10 cellular contexts compared by ENCODE assay signal in the genomic region with DNA sequence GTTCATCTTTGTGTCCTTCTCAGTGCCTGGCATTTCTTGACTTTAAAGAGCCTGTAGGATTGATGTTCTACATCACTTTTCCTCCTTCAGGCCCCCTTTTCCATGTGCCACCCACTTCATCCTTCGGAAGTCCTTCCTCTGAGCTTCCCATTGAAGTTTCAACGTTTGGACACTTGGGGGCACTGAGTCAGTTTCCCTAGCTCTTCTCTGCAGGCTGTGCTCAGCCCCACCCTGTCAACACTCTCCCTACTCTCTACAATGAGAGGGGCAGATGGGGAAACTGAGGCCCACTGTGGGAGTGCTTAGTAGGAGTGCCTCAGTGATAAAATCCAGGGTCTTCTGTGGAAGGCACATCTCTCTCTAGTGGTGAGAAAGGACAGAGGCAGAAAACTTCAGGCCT. TPM values are rescaled to one million over a fixed set of nuclear protein-coding genes. Genes with fewer than 3 reads are reported as not detected.
A peak's percentile ranks its signal among the peaks of the same experiment; 100 is the strongest.
DNase-seq lines count a peak whose midpoint lies in the region; ATAC-seq and TF ChIP-seq lines count a peak whose summit lies in the region.
"Had no signal": no experiment of that assay in that cellular context is flagged by ENCODE, and none has a peak within 500 bp of the region (broad histone marks: within the 10 kb centered on the region; RNA-seq: fewer than 3 reads in every experiment).

No MANE protein-coding gene starts in this region.

- DNase-seq in ACHN, result peak; percentile 41
- no peak for DNase-seq in IMR-90
- DNase-seq in epithelial cell of proximal tubule (ENCODE audit: low read depth), result no peak
- no peak for DNase-seq in NCI-H128 (lab: John Stamatoyannopoulos, UW; ENCODE audit: unreplicated experiment)
- no peak for DNase-seq in NCI-H1105 (lab: John Stamatoyannopoulos, UW)
- DNase-seq: activated effector memory CD4-positive, alpha-beta T cell treated with Interleukin-2 at 50 U/mL for 16 hours; CD8-positive, alpha-beta T cell; NCI-H2081 treated with DMSO at 0.1 percent for 48 hours; T-helper 17 cell had no signal

- no peaks in the 10 kb centered on the region for H4K20me1 ChIP-seq in IMR-90 (ENCODE audit: insufficient read depth, low read length)

- H2BK15ac ChIP-seq in IMR-90 (ENCODE audit: low read depth, low read length), result no peak overlapping the region

- no peak overlapping the region for H3K56ac ChIP-seq in IMR-90 (ENCODE audit: extremely low read depth, insufficient read depth, low read length)

- in situ Hi-C loops in ACHN (cut with HindIII; ENCODE audit: low pct_ligation_motif_present, low pct_unique_long_range_greater_than_20kb, low sequenced_read_pairs) (no loop called here), IMR-90 (cut with MboI; ENCODE audit: low sequenced_read_pairs) (no loop called here)

- no peak overlapping the region for H4K91ac ChIP-seq in IMR-90 (ENCODE audit: insufficient read depth, low read depth, low read length)

- no peak overlapping the region for H2BK5ac ChIP-seq in IMR-90 (ENCODE audit: low read depth, low read length, poor library complexity, severe bottlenecking)

- no peaks in the 10 kb centered on the region for H3K4me1 ChIP-seq in IMR-90 (ENCODE audit: control insufficient read depth, insufficient read depth, low read length)

- TF ChIP-seq POLR2A in IMR-90 (IDR thresholded peaks at IDR 0.05; ENCODE audit: low read depth, low read length), result no peak

- H4K5ac ChIP-seq in IMR-90 (ENCODE audit: low read depth, low read length), result no peak overlapping the region

- WGBS in IMR-90 (ENCODE audit: extremely low coverage in 2 of 2, insufficient read length in 1 of 2), 2 experiments, result 60% methylated on average over 1 of the region's 2 CpGs; no CpG with 5 or more reads in 1 of the 2 experiments

- BruUV-seq in IMR-90 (replicated peaks; lab: Mats Ljungman, UMichigan), result no TSS peak

- H3K14ac ChIP-seq in IMR-90 (replicated peaks; ENCODE audit: low read depth, low read length), result no peak overlapping the region

- peaks cover 62% of the 10 kb centered on the region for H3K27me3 ChIP-seq in IMR-90 (ENCODE audit: control insufficient read depth, insufficient read depth, low read length)

- ATAC-seq in IMR-90 (ENCODE audit: low read depth) (peak; percentile 42; the same call in 1 of the 2 replicates), GM19463 (IDR thresholded peaks at IDR 0.05; ENCODE audit: unreplicated experiment) (no peak)
- ATAC-seq: CD8-positive, alpha-beta T cell; T-helper 17 cell had no signal

- no peak overlapping the region for H3K23ac ChIP-seq in IMR-90 (ENCODE audit: low read depth, low read length)

- H2AK9ac ChIP-seq in IMR-90 (replicated peaks; ENCODE audit: low read depth, low read length, poor library complexity), result no peak overlapping the region

- H4K8ac ChIP-seq in IMR-90 (ENCODE audit: low read depth in 2 of 2, low read length in 2 of 2), result no peak overlapping the region

- dilution Hi-C loops in IMR-90 (cut with HindIII; ENCODE audit: low sequenced_read_pairs, unreplicated experiment), result no loop called here

- no peaks in the 10 kb centered on the region for H3K36me3 ChIP-seq in IMR-90 (ENCODE audit: control insufficient read depth, insufficient read depth, low read length)

- CTCF ChIA-PET in IMR-90 (lab: Yijun Ruan, JAX), result interaction anchor here (1.1 to 1.2 kb wide), 2 partner anchors 9 to 12 kb away, joined by 3 to 6 read pairs; no protein-coding TSS in a partner anchor

- no peaks in the 10 kb centered on the region for H3K79me1 ChIP-seq in IMR-90 (ENCODE audit: low read depth in 1 of 2, low read length in 2 of 2)

- H2BK120ac ChIP-seq in IMR-90 (ENCODE audit: low read depth, low read length), result no peak overlapping the region

- POLR2A ChIA-PET in IMR-90 (lab: Charles Lee; ENCODE audit: unreplicated experiment), result no interaction called here

- H3K27ac ChIP-seq in IMR-90 (ENCODE audit: insufficient read depth, low read length), result no peak overlapping the region

- no peak overlapping the region for H3K18ac ChIP-seq in IMR-90 (ENCODE audit: low read depth, low read length)

- no peaks in the 10 kb centered on the region for H3K9me3 ChIP-seq in IMR-90 (ENCODE audit: control insufficient read depth, insufficient read depth, low read length)

- TF ChIP-seq RAD21 in IMR-90 (IDR thresholded peaks at IDR 0.05; ENCODE audit: low read length), result 0 out of 2 replicates have a peak, but pooled peaks have one; percentile 14

- H2BK20ac ChIP-seq in IMR-90 (ENCODE audit: low read depth, low read length), result no peak overlapping the region

- peak overlapping the region; percentile 3 for H2AFZ ChIP-seq in IMR-90 (replicated peaks; ENCODE audit: low read length, poor library complexity)

- no peak overlapping the region for H2AK5ac ChIP-seq in IMR-90 (ENCODE audit: low read depth, low read length)

- no peak overlapping the region for H3K4me3 ChIP-seq in IMR-90 (ENCODE audit: insufficient read depth, low read depth, low read length)
- no peak overlapping the region for H3K4me3 ChIP-seq in epithelial cell of proximal tubule (ENCODE audit: low read depth, low read length)

- no peak overlapping the region for H3K9ac ChIP-seq in IMR-90 (ENCODE audit: low read depth, low read length)

- H3K4ac ChIP-seq in IMR-90 (ENCODE audit: low read depth, low read length), result no peak overlapping the region

- H3K4me2 ChIP-seq in IMR-90 (ENCODE audit: low read depth, low read length), result no peak overlapping the region

- intact Hi-C loops in IMR-90 (cut with micrococcal nuclease), result no loop called here

- H3K9me1 ChIP-seq in IMR-90 (ENCODE audit: insufficient read depth, low read length), result no peaks in the 10 kb centered on the region

- TF ChIP-seq CTCF in IMR-90 (conservative IDR thresholded peaks at IDR 0.05; ENCODE audit: low read depth, low read length) (no peak), epithelial cell of proximal tubule (conservative IDR thresholded peaks at IDR 0.05; ENCODE audit: low read depth, low read length) (peak; percentile 53)

TF ChIP-seq in IMR-90, 13 proteins besides CTCF, POLR2A, EP300 and RAD21:
- TF ChIP-seq, protein P1, sequence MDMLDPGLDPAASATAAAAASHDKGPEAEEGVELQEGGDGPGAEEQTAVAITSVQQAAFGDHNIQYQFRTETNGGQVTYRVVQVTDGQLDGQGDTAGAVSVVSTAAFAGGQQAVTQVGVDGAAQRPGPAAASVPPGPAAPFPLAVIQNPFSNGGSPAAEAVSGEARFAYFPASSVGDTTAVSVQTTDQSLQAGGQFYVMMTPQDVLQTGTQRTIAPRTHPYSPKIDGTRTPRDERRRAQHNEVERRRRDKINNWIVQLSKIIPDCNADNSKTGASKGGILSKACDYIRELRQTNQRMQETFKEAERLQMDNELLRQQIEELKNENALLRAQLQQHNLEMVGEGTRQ (IDR thresholded peaks at IDR 0.05; ENCODE audit: low read depth, low read length), result no peak
- TF ChIP-seq SMC3 (IDR thresholded peaks at IDR 0.05; ENCODE audit: low read depth, low read length) (no peak), FOS (IDR thresholded peaks at IDR 0.05; ENCODE audit: low read depth, low read length) (no peak), MAZ (IDR thresholded peaks at IDR 0.05; ENCODE audit: borderline replicate concordance, low read depth, low read length) (no peak), CHD1 (IDR thresholded peaks at IDR 0.05; ENCODE audit: low read depth, low read length) (no peak), RFX5 (IDR thresholded peaks at IDR 0.05; ENCODE audit: low read depth, low read length) (no peak), CEBPB (IDR thresholded peaks at IDR 0.05; ENCODE audit: low read depth, low read length) (no peak), MXI1 (IDR thresholded peaks at IDR 0.05; ENCODE audit: borderline replicate concordance, low read depth, low read length) (no peak), RCOR1 (IDR thresholded peaks at IDR 0.05; ENCODE audit: insufficient replicate concordance, low read length) (no peak), MAFK (IDR thresholded peaks at IDR 0.05; ENCODE audit: low read depth, low read length) (no peak), NFE2L2 (IDR thresholded peaks at IDR 0.05; ENCODE audit: low read depth, low read length) (no peak), BHLHE40 (IDR thresholded peaks at IDR 0.05; ENCODE audit: low read depth, low read length) (no peak)
- TF ChIP-seq, protein P2, sequence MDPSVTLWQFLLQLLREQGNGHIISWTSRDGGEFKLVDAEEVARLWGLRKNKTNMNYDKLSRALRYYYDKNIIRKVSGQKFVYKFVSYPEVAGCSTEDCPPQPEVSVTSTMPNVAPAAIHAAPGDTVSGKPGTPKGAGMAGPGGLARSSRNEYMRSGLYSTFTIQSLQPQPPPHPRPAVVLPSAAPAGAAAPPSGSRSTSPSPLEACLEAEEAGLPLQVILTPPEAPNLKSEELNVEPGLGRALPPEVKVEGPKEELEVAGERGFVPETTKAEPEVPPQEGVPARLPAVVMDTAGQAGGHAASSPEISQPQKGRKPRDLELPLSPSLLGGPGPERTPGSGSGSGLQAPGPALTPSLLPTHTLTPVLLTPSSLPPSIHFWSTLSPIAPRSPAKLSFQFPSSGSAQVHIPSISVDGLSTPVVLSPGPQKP (IDR thresholded peaks at IDR 0.05; ENCODE audit: borderline replicate concordance, low read depth, low read length), result no peak

RNA-seq across cellular contexts. Expression of a gene that starts 11.9 kb away (rescaled TPM):
- not detected in 2 replicates for total RNA-seq in IMR-90 (2012; rRNA removed)
- not detected in 2 replicates for polyA plus RNA-seq in IMR-90 (2012; rRNA removed)
- not detected in 2 replicates for polyA plus RNA-seq in IMR-90 (2012; cell fraction: cytosol; rRNA removed)
- not detected in 2 replicates for polyA plus RNA-seq in IMR-90 (2012; cell fraction: nucleus; rRNA removed; ENCODE audit: low replicate concordance)
- total RNA-seq in epithelial cell of proximal tubule, result not detected in 2 replicates
- total RNA-seq: CD8-positive, alpha-beta T cell; T-helper 17 cell had no signal

RNA-seq across cellular contexts. Expression of a gene that starts 23.3 kb away (rescaled TPM):
- total RNA-seq in IMR-90 (2012; rRNA removed), result not detected in 2 replicates
- not detected in 2 replicates for polyA plus RNA-seq in IMR-90 (2012; rRNA removed)
- polyA plus RNA-seq in IMR-90 (2012; cell fraction: cytosol; rRNA removed), result not detected in 2 replicates
- polyA plus RNA-seq in IMR-90 (2012; cell fraction: nucleus; rRNA removed; ENCODE audit: low replicate concordance), result not detected in 2 replicates
- total RNA-seq in epithelial cell of proximal tubule, result not detected in 2 replicates
- total RNA-seq: CD8-positive, alpha-beta T cell; T-helper 17 cell had no signal

RNA-seq across cellular contexts. Expression of a gene that starts 26.3 kb away (rescaled TPM):
- total RNA-seq in IMR-90 (2012; rRNA removed), result 2.9 and 4.4 TPM in 2 replicates
- 2.8 and 2.9 TPM in 2 replicates for polyA plus RNA-seq in IMR-90 (2012; rRNA removed)
- polyA plus RNA-seq in IMR-90 (2012; cell fraction: cytosol; rRNA removed), result 1.6 TPM in 2 replicates
- polyA plus RNA-seq in IMR-90 (2012; cell fraction: nucleus; rRNA removed; ENCODE audit: low replicate concordance), result 0.60 and 1.4 TPM in 2 replicates
- total RNA-seq in epithelial cell of proximal tubule, result 2.2 and 2.5 TPM in 2 replicates

RNA-seq across cellular contexts. Expression of a gene that starts 40.3 kb away (rescaled TPM):
- total RNA-seq in IMR-90 (2012; rRNA removed), result 7.5 and 8.8 TPM in 2 replicates
- polyA plus RNA-seq in IMR-90 (2012; rRNA removed), result 25.2 and 26.3 TPM in 2 replicates
- polyA plus RNA-seq in IMR-90 (2012; cell fraction: cytosol; rRNA removed), result 24.0 and 37.8 TPM in 2 replicates
- 23.9 and 55.0 TPM in 2 replicates for polyA plus RNA-seq in IMR-90 (2012; cell fraction: nucleus; rRNA removed; ENCODE audit: low replicate concordance)
- total RNA-seq in epithelial cell of proximal tubule, result 28.4 and 33.3 TPM in 2 replicates

RNA-seq across cellular contexts. Expression of a gene that starts 57.5 kb away (rescaled TPM):
- total RNA-seq in IMR-90 (2012; rRNA removed) (under 0.01 and 0.28 TPM in 2 replicates), epithelial cell of proximal tubule (not detected in 2 replicates)
- polyA plus RNA-seq in IMR-90 (2012; rRNA removed), result 0.14 and 0.15 TPM in 2 replicates
- 0.01 and 0.16 TPM in 2 replicates for polyA plus RNA-seq in IMR-90 (2012; cell fraction: cytosol; rRNA removed)
- polyA plus RNA-seq in IMR-90 (2012; cell fraction: nucleus; rRNA removed; ENCODE audit: low replicate concordance), result 0.35 and 0.52 TPM in 2 replicates
- total RNA-seq: CD8-positive, alpha-beta T cell; T-helper 17 cell had no signal
